Comparison of ENCODE assay signal across 28 cellular contexts in the genomic region with DNA sequence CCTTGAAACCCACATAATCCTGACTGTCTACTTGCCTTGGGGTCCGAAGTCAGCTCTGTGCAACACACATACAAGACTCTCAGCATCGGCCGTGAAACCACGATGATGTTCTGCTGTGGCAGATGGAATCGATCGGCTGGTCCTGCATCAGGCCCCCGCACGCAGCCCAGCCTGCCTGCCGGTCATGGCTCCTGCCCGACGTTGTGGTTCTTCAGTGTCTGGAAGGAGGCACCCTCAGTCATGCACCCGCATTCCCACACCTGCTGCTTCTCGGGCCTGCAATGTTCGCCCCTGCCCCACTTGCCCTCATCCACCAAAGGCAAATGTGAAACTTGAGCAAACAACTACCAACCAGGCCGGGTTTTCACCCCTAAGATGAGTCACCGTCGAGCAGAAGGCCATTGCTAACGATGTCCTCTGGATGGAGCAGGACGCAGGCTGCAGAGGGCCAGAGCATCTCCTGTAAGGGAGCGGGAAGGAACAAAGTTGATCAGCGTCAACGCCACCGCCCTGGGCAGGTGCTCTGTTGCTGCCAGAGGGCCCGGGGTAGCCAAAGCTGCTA.
"Had no signal": no experiment of that assay in that cellular context is flagged by ENCODE, and none has a peak within 500 bp of the region (broad histone marks: within the 10 kb centered on the region; RNA-seq: fewer than 3 reads in every experiment).

No MANE protein-coding gene starts in this region.

- H3K27ac Mint-ChIP-seq: activated CD4-positive, alpha-beta memory T cell treated with anti-CD3 and anti-CD28 coated beads for 36 hours; activated CD4-positive, alpha-beta T cell treated with anti-CD3 and anti-CD28 coated beads for 36 hours; activated CD4-positive, alpha-beta T cell treated with anti-CD3 and anti-CD28 coated beads, Interleukin-2, amount 10 ng/mL, durations not matched to agents 24 days and 14 days; activated CD8-positive, alpha-beta memory T cell treated with anti-CD3 and anti-CD28 coated beads, Interleukin-2, amount 10 ng/mL, durations not matched to agents 7 days and 5 days; activated CD8-positive, alpha-beta T cell treated with anti-CD3 and anti-CD28 coated beads, Interleukin-2, amount 10 ng/mL, durations not matched to agents 7 days and 5 days; activated naive CD4-positive, alpha-beta T cell treated with anti-CD3 and anti-CD28 coated beads, Interleukin-2, amount 10 ng/mL, durations not matched to agents 7 days and 5 days; activated naive CD4-positive, alpha-beta T cell treated with anti-CD3 and anti-CD28 coated beads, Interleukin-2, amount 50 U/mL, for 72 hours; activated naive CD8-positive, alpha-beta T cell treated with anti-CD3 and anti-CD28 coated beads, Interleukin-2, amount 10 ng/mL, durations not matched to agents 7 days and 5 days; activated T-cell treated with anti-CD3 and anti-CD28 coated beads, Interleukin-2, amount 50 U/mL, for 72 hours; dendritic cell treated with granulocyte-macrophage colony-stimulating factor and Interleukin-4, amounts not matched to agents 40 ng/mL and 50 ng/mL, for 4 days; effector memory CD8-positive, alpha-beta T cell had no signal

- H3K36me3 Mint-ChIP-seq: activated CD4-positive, alpha-beta memory T cell treated with anti-CD3 and anti-CD28 coated beads for 36 hours; activated CD8-positive, alpha-beta memory T cell treated with anti-CD3 and anti-CD28 coated beads, Interleukin-2, amount 10 ng/mL, durations not matched to agents 7 days and 5 days; activated naive CD4-positive, alpha-beta T cell treated with anti-CD3 and anti-CD28 coated beads, Interleukin-2, amount 10 ng/mL, durations not matched to agents 7 days and 5 days; activated naive CD4-positive, alpha-beta T cell treated with anti-CD3 and anti-CD28 coated beads, Interleukin-2, amount 50 U/mL, for 72 hours; activated naive CD8-positive, alpha-beta T cell treated with anti-CD3 and anti-CD28 coated beads, Interleukin-2, amount 10 ng/mL, durations not matched to agents 7 days and 5 days had no signal

- H3K4me3 ChIP-seq: coronary artery, esophagus squamous epithelium, gastroesophageal sphincter had no signal

- H3K27ac ChIP-seq: brain microvascular endothelial cell, coronary artery, esophagus squamous epithelium, gastroesophageal sphincter had no signal

- DNase-seq: activated CD4-positive, alpha-beta memory T cell treated with anti-CD3 and anti-CD28 coated beads for 36 hours; activated CD4-positive, alpha-beta T cell treated with anti-CD3 and anti-CD28 coated beads for 36 hours; activated CD4-positive, alpha-beta T cell treated with anti-CD3 and anti-CD28 coated beads, Interleukin-2, amount 10 ng/mL, durations not matched to agents 24 days and 14 days; activated CD4-positive, CD25-positive, alpha-beta regulatory T cell; activated CD4-positive, CD25-positive, alpha-beta regulatory T cell treated with anti-CD3 and anti-CD28 coated beads, Interleukin-2, amount 50 U/mL, for 72 hours; activated CD8-positive, alpha-beta memory T cell treated with anti-CD3 and anti-CD28 coated beads, Interleukin-2, amount 10 ng/mL, durations not matched to agents 7 days and 5 days; activated CD8-positive, alpha-beta memory T cell treated with anti-CD3 and anti-CD28 coated beads, Interleukin-2, amount 50 U/mL, for 4 hours; activated CD8-positive, alpha-beta T cell treated with anti-CD3 and anti-CD28 coated beads, Interleukin-2, amount 10 ng/mL, durations not matched to agents 7 days and 5 days; activated gamma-delta T cell; activated naive CD4-positive, alpha-beta T cell; activated naive CD4-positive, alpha-beta T cell treated with anti-CD3 and anti-CD28 coated beads, Interleukin-2, amount 10 ng/mL, durations not matched to agents 7 days and 5 days; activated naive CD8-positive, alpha-beta T cell treated with anti-CD3 and anti-CD28 coated beads, Interleukin-2, amount 10 ng/mL, durations not matched to agents 7 days and 5 days; activated T-cell treated with anti-CD3 and anti-CD28 coated beads, Interleukin-2, amount 50 U/mL, for 1 hour; activated T-cell treated with anti-CD3 and anti-CD28 coated beads, Interleukin-2, amount 50 U/mL, for 72 hours; brain microvascular endothelial cell; effector CD4-positive, alpha-beta T cell; effector memory CD8-positive, alpha-beta T cell; erythroblast; esophagus squamous epithelium; foreskin melanocyte; T-helper 2 cell had no signal

- H3K27me3 Mint-ChIP-seq: activated CD4-positive, alpha-beta memory T cell treated with anti-CD3 and anti-CD28 coated beads for 36 hours; activated CD4-positive, alpha-beta T cell treated with anti-CD3 and anti-CD28 coated beads, Interleukin-2, amount 10 ng/mL, durations not matched to agents 24 days and 14 days; activated CD8-positive, alpha-beta memory T cell treated with anti-CD3 and anti-CD28 coated beads, Interleukin-2, amount 10 ng/mL, durations not matched to agents 7 days and 5 days; activated naive CD4-positive, alpha-beta T cell treated with anti-CD3 and anti-CD28 coated beads, Interleukin-2, amount 10 ng/mL, durations not matched to agents 7 days and 5 days had no signal

- H3K36me3 ChIP-seq: brain microvascular endothelial cell, esophagus squamous epithelium, gastroesophageal sphincter had no signal

- FAIRE-seq: astrocyte, bronchial epithelial cell had no signal

- H3K27me3 ChIP-seq: brain microvascular endothelial cell, esophagus squamous epithelium, gastroesophageal sphincter had no signal

- H3K4me1 Mint-ChIP-seq: activated CD4-positive, alpha-beta T cell treated with anti-CD3 and anti-CD28 coated beads for 36 hours; activated CD4-positive, alpha-beta T cell treated with anti-CD3 and anti-CD28 coated beads, Interleukin-2, amount 10 ng/mL, durations not matched to agents 24 days and 14 days; activated CD8-positive, alpha-beta memory T cell treated with anti-CD3 and anti-CD28 coated beads, Interleukin-2, amount 10 ng/mL, durations not matched to agents 7 days and 5 days; activated naive CD4-positive, alpha-beta T cell treated with anti-CD3 and anti-CD28 coated beads, Interleukin-2, amount 10 ng/mL, durations not matched to agents 7 days and 5 days; activated naive CD8-positive, alpha-beta T cell treated with anti-CD3 and anti-CD28 coated beads, Interleukin-2, amount 10 ng/mL, durations not matched to agents 7 days and 5 days; central memory CD8-positive, alpha-beta T cell had no signal

- H3K9me3 ChIP-seq: esophagus squamous epithelium, gastroesophageal sphincter had no signal

- H3K4me1 ChIP-seq: esophagus squamous epithelium, gastroesophageal sphincter had no signal

- ATAC-seq: activated CD4-positive, alpha-beta T cell treated with anti-CD3 and anti-CD28 coated beads for 36 hours; activated CD8-positive, alpha-beta memory T cell treated with anti-CD3 and anti-CD28 coated beads, Interleukin-2, amount 10 ng/mL, durations not matched to agents 7 days and 5 days; activated CD8-positive, alpha-beta T cell treated with anti-CD3 and anti-CD28 coated beads, Interleukin-2, amount 10 ng/mL, durations not matched to agents 7 days and 5 days; activated naive CD4-positive, alpha-beta T cell treated with anti-CD3 and anti-CD28 coated beads, Interleukin-2, amount 50 U/mL, for 72 hours; activated T-cell treated with anti-CD3 and anti-CD28 coated beads, Interleukin-2, amount 50 U/mL, for 72 hours; effector memory CD8-positive, alpha-beta T cell; gastroesophageal sphincter had no signal

- H3K9me3 Mint-ChIP-seq: activated CD4-positive, alpha-beta memory T cell treated with anti-CD3 and anti-CD28 coated beads for 36 hours; activated CD4-positive, alpha-beta T cell treated with anti-CD3 and anti-CD28 coated beads, Interleukin-2, amount 10 ng/mL, durations not matched to agents 24 days and 14 days; activated naive CD4-positive, alpha-beta T cell treated with anti-CD3 and anti-CD28 coated beads, Interleukin-2, amount 50 U/mL, for 72 hours; activated naive CD8-positive, alpha-beta T cell treated with anti-CD3 and anti-CD28 coated beads, Interleukin-2, amount 10 ng/mL, durations not matched to agents 7 days and 5 days; activated T-cell treated with anti-CD3 and anti-CD28 coated beads, Interleukin-2, amount 50 U/mL, for 72 hours; central memory CD8-positive, alpha-beta T cell; dendritic cell treated with granulocyte-macrophage colony-stimulating factor and Interleukin-4, amounts not matched to agents 40 ng/mL and 50 ng/mL, for 4 days; effector memory CD8-positive, alpha-beta T cell had no signal

- H3K4me3 Mint-ChIP-seq: activated CD4-positive, alpha-beta memory T cell treated with anti-CD3 and anti-CD28 coated beads for 36 hours; activated CD4-positive, alpha-beta T cell treated with anti-CD3 and anti-CD28 coated beads for 36 hours; activated CD4-positive, alpha-beta T cell treated with anti-CD3 and anti-CD28 coated beads, Interleukin-2, amount 10 ng/mL, durations not matched to agents 24 days and 14 days; activated CD8-positive, alpha-beta memory T cell treated with anti-CD3 and anti-CD28 coated beads, Interleukin-2, amount 10 ng/mL, durations not matched to agents 7 days and 5 days; activated CD8-positive, alpha-beta T cell treated with anti-CD3 and anti-CD28 coated beads, Interleukin-2, amount 10 ng/mL, durations not matched to agents 7 days and 5 days; activated naive CD4-positive, alpha-beta T cell treated with anti-CD3 and anti-CD28 coated beads, Interleukin-2, amount 10 ng/mL, durations not matched to agents 7 days and 5 days; activated naive CD8-positive, alpha-beta T cell treated with anti-CD3 and anti-CD28 coated beads, Interleukin-2, amount 10 ng/mL, durations not matched to agents 7 days and 5 days; activated T-cell treated with anti-CD3 and anti-CD28 coated beads, Interleukin-2, amount 50 U/mL, for 72 hours; central memory CD8-positive, alpha-beta T cell; dendritic cell treated with granulocyte-macrophage colony-stimulating factor and Interleukin-4, amounts not matched to agents 40 ng/mL and 50 ng/mL, for 4 days; effector memory CD8-positive, alpha-beta T cell had no signal
